Comparison of ENCODE assay signal across 8 cellular contexts in genomic region chr10:79093658-79094411, GRCh38. TPM values are rescaled to one million over a fixed set of nuclear protein-coding genes. Genes with fewer than 3 reads are reported as not detected.
DNase-seq lines count a peak whose midpoint lies in the region; ATAC-seq and TF ChIP-seq lines count a peak whose summit lies in the region.

No MANE protein-coding gene starts in this region.

- peak overlapping the region; percentile 1; the same call in 1 of the 2 replicates for H3K4me2 ChIP-seq in PC-3 (ENCODE audit: low read length)
- H3K4me2 ChIP-seq in MM.1S (ENCODE audit: low read depth, low read length), result no peak overlapping the region

- H3K9me2 ChIP-seq in PC-3 (replicated peaks; ENCODE audit: low read length) (no peaks in the 10 kb centered on the region), MM.1S (replicated peaks; ENCODE audit: insufficient read depth, low read length) (no peaks in the 10 kb centered on the region)

- H3K9me3 ChIP-seq in PC-3 (ENCODE audit: low read length) (no peaks in the 10 kb centered on the region), gastroesophageal sphincter (no peaks in the 10 kb centered on the region), gastrocnemius medialis (no peaks in the 10 kb centered on the region), MM.1S (replicated peaks; ENCODE audit: insufficient read depth, low read length) (no peaks in the 10 kb centered on the region)

- no peak overlapping the region; the same call in 1 of the 2 replicates for H3K9ac ChIP-seq in PC-3 (ENCODE audit: low read length)
- H3K9ac ChIP-seq in MM.1S (ENCODE audit: low read length), result no peak overlapping the region

- CTCF ChIA-PET in PC-3 (lab: Charles Lee), result no interaction called here
- CTCF ChIA-PET in HEK293T (lab: Yijun Ruan, JAX), result interaction anchor here (0.7 kb wide), 1 partner anchor 37 kb away, joined by 4 read pairs; no protein-coding TSS in a partner anchor

- H4K20me1 ChIP-seq in PC-3 (ENCODE audit: low read length), result peaks cover 65% of the 10 kb centered on the region
- H4K20me1 ChIP-seq in MM.1S (ENCODE audit: insufficient read depth, low read length), result no peaks in the 10 kb centered on the region

- DNase-seq in Right ventricle myocardium inferior (ENCODE audit: missing footprints) (no peak), cardiac septum (ENCODE audit: low spot score) (no peak), PC-3 (peak; percentile 90), gastrocnemius medialis (peak; percentile 75 to 92), HEK293T (ENCODE audit: extremely low spot score) (no peak), MM.1S (no peak)

- H3K27me3 ChIP-seq in PC-3 (ENCODE audit: low read length), result no peaks in the 10 kb centered on the region
- H3K27me3 ChIP-seq in gastroesophageal sphincter, result no peaks in the 10 kb centered on the region
- no peaks in the 10 kb centered on the region for H3K27me3 ChIP-seq in gastrocnemius medialis
- H3K27me3 ChIP-seq in MM.1S (replicated peaks; ENCODE audit: insufficient read depth, low read length), result no peaks in the 10 kb centered on the region

- POLR2A ChIA-PET in PC-3 (lab: Charles Lee; ENCODE audit: unreplicated experiment), result no interaction called here
- POLR2A ChIA-PET in HEK293T (lab: Yijun Ruan, JAX), result no interaction called here

- WGBS in gastroesophageal sphincter (ENCODE audit: low coverage in 1 of 2), 2 donors, result 0 to 21% methylated on average over 2 to 10 of the region's 24 CpGs

- peak overlapping the region; percentile 21 for H3K27ac ChIP-seq in PC-3 (ENCODE audit: low read length)
- H3K27ac ChIP-seq in gastroesophageal sphincter, result peak overlapping the region; percentile 51 to 83 (median 79)
- H3K27ac ChIP-seq in gastrocnemius medialis, result peak overlapping the region; percentile 84 to 97 (median 90)
- no peak overlapping the region for H3K27ac ChIP-seq in MM.1S (ENCODE audit: low read length)

- no peak for TF ChIP-seq EP300 in gastroesophageal sphincter (IDR thresholded peaks at IDR 0.05)

- ATAC-seq in Right ventricle myocardium inferior, result peak; percentile 53
- peak; percentile 49 for ATAC-seq in PC-3
- peak; percentile 77 for ATAC-seq in gastroesophageal sphincter
- peak; percentile 86 to 92 for ATAC-seq in gastrocnemius medialis
- ATAC-seq in activated CD4-positive, CD25-positive, alpha-beta regulatory T cell treated with anti-CD3 and anti-CD28 coated beads, Interleukin-2, amount 50 U/mL, for 24 hours, result no peak

- H3K36me3 ChIP-seq in PC-3 (ENCODE audit: low read depth, low read length) (no peaks in the 10 kb centered on the region), gastroesophageal sphincter (peaks cover 0 to 5% of the 10 kb centered on the region in 2 donors), gastrocnemius medialis (no peaks in the 10 kb centered on the region), MM.1S (replicated peaks; ENCODE audit: insufficient read depth, low read length) (no peaks in the 10 kb centered on the region)

- TF ChIP-seq POLR2A in gastroesophageal sphincter (IDR thresholded peaks at IDR 0.05) (no peak), gastrocnemius medialis (IDR thresholded peaks at IDR 0.05) (peak; percentile 39 to 41)

- no TSS peak for BruUV-seq in PC-3 (replicated peaks; lab: Mats Ljungman, UMichigan)

- no peak for TF ChIP-seq CTCF in PC-3 (conservative IDR thresholded peaks at IDR 0.05; ENCODE audit: low read depth, low read length)
- TF ChIP-seq CTCF in gastroesophageal sphincter (IDR thresholded peaks at IDR 0.05), result no peak
- no peak for TF ChIP-seq CTCF in gastrocnemius medialis (IDR thresholded peaks at IDR 0.05 in 4 of 5, conservative IDR thresholded peaks at IDR 0.05 in 1 of 5)
- no peak for TF ChIP-seq CTCF in MM.1S (IDR thresholded peaks at IDR 0.05; ENCODE audit: low read length)

- H2AFZ ChIP-seq in PC-3 (ENCODE audit: low read length) (no peak overlapping the region), MM.1S (ENCODE audit: low read length) (no peak overlapping the region)

- H3F3A ChIP-seq in PC-3 (ENCODE audit: low read length, unreplicated experiment) (no peaks in the 10 kb centered on the region), MM.1S (ENCODE audit: insufficient read depth, low read length) (no peaks in the 10 kb centered on the region)

- intact Hi-C loops in Right ventricle myocardium inferior (cut with DNase I), result loop anchor here (5.0 kb wide), 1 partner anchor 33 kb away; no protein-coding TSS in a partner anchor
- intact Hi-C loops in cardiac septum (cut with DNase I), result no loop called here
- intact Hi-C loops in PC-3 (cut with micrococcal nuclease), result no loop called here
- intact Hi-C loops in gastrocnemius medialis (cut with DNase I; ENCODE audit: low total_unique reads), result loop anchor here (2.0 kb wide), 2 partner anchors 19 to 53 kb away; no protein-coding TSS in a partner anchor

- H3K4me1 ChIP-seq in PC-3 (ENCODE audit: insufficient read depth, low read length) (peaks cover 20% of the 10 kb centered on the region), gastroesophageal sphincter (peaks cover 0 to 100% (median 70%) of the 10 kb centered on the region in 3 donors), gastrocnemius medialis (peaks cover 68 to 97% of the 10 kb centered on the region in 2 donors), MM.1S (ENCODE audit: low read length) (peaks cover 8% of the 10 kb centered on the region)

- H3K79me2 ChIP-seq in PC-3 (ENCODE audit: low read length), result peaks cover 93% of the 10 kb centered on the region
- no peaks in the 10 kb centered on the region for H3K79me2 ChIP-seq in MM.1S (ENCODE audit: low read length)

- no peak overlapping the region for H3K4me3 ChIP-seq in PC-3 (ENCODE audit: low read length)
- H3K4me3 ChIP-seq in gastroesophageal sphincter, result peak overlapping the region in 1 of 2 donors; percentile 12
- peak overlapping the region; percentile 5 to 36 (median 17) for H3K4me3 ChIP-seq in gastrocnemius medialis
- no peak overlapping the region for H3K4me3 ChIP-seq in MM.1S (ENCODE audit: low read length)

- in situ Hi-C loops in gastrocnemius medialis (cut with MboI; ENCODE audit: low sequenced_read_pairs in 4 of 4), result loop anchor here in 2 of 4 donors (25.0 kb wide), 2 partner anchors 343 to 1057 kb away; partner anchors contain the start of genes POLR3A (in 1 of the 2), RPS24 (in 1 of the 2) and ZCCHC24 (in 1 of the 2)

TF ChIP-seq in HEK293T, 16 proteins besides CTCF, POLR2A, EP300 and RAD21:
- no peak for TF ChIP-seq L3MBTL2 (conservative IDR thresholded peaks at IDR 0.05)
- TF ChIP-seq NFRKB (IDR thresholded peaks at IDR 0.05), result no peak
- no peak for TF ChIP-seq BHLHE40 (IDR thresholded peaks at IDR 0.05; ENCODE audit: borderline replicate concordance)
- TF ChIP-seq SP1 (IDR thresholded peaks at IDR 0.05), result no peak
- TF ChIP-seq CTBP1 (IDR thresholded peaks at IDR 0.05; ENCODE audit: borderline replicate concordance), result no peak
- no peak for TF ChIP-seq LEF1 (IDR thresholded peaks at IDR 0.05; ENCODE audit: borderline replicate concordance)
- no peak for TF ChIP-seq ARNT (IDR thresholded peaks at IDR 0.05)
- no peak for TF ChIP-seq TARDBP (IDR thresholded peaks at IDR 0.05)
- TF ChIP-seq ELF4 (IDR thresholded peaks at IDR 0.05), result no peak

RNA-seq across cellular contexts. Expression of gene ZMIZ1, which starts 25.1 kb away (rescaled TPM):
- total RNA-seq in Right ventricle myocardium inferior (48.8 TPM), cardiac septum (40.7 TPM), PC-3 (2014; rRNA removed) (55.4 and 84.2 TPM in 2 replicates), gastroesophageal sphincter (10 to 100 TPM; 36.3 to 79.2 (median 67.1) TPM), gastrocnemius medialis (10 to 100 TPM; 22.7 to 37.5 (median 31.7) TPM)

Comparison
In these comparisons a context has a peak if more than half of its experiments do, and no peak if none do; other contexts are left out.
1. intact Hi-C loops: an anchor here in Right ventricle myocardium inferior (5.0 kb wide) and gastrocnemius medialis (2.0 kb wide); none called in cardiac septum and PC-3.
2. ATAC-seq: peak in Right ventricle myocardium inferior (single experiment), PC-3 (single experiment), gastroesophageal sphincter (single experiment) and gastrocnemius medialis (2 of 2); none in activated CD4-positive, CD25-positive, alpha-beta regulatory T cell treated with anti-CD3 and anti-CD28 coated beads, Interleukin-2, amount 50 U/mL, for 24 hours (0 of 2).
3. DNase-seq: peak in PC-3 (single experiment) and gastrocnemius medialis (2 of 2); none in Right ventricle myocardium inferior (single experiment), cardiac septum (single experiment), HEK293T (single experiment) and MM.1S (single experiment).
4. H3K4me3 ChIP-seq: peak in gastrocnemius medialis (4 of 4); none in PC-3 (single experiment) and MM.1S (single experiment).
5. POLR2A ChIP-seq: peak in gastrocnemius medialis (2 of 2); none in gastroesophageal sphincter (0 of 2).